11 cellular contexts compared by ENCODE assay signal in the genomic region with DNA sequence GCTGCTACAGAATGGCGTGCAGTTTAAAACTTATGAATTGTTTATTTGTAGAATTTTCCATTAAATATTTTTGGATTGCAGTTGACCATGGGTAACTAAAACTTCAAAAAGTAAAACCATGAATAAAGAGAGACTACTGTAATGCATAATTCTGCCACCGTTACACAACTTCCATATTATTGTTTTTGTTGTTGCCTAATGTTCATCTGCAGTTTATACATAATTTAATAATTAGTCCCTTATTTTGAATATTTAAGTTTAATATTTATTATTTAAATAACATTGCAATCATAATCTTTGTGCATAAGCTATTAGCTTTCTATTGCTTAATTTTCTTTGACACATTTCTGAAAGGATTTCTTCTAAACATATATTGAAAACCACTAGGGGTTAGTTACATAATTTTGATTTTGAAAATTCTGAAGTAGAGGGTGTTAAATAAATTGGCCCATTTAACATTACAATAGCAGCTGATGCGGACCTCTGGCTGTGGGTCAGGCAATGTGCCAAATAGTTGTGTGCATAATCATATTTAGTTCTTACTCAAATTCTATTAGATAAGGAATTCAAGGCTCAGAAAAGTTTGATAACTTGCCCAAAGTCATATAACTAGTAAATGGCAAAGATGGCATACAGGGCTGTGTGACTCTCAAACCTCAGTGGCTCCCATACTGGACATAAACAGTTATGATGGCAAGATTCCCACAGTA. TPM values are rescaled to one million over a fixed set of nuclear protein-coding genes. Genes with fewer than 3 reads are reported as not detected.
A peak's percentile ranks its signal among the peaks of the same experiment; 100 is the strongest.
DNase-seq lines count a peak whose midpoint lies in the region; TF ChIP-seq lines count a peak whose summit lies in the region.
"Had no signal": no experiment of that assay in that cellular context is flagged by ENCODE, and none has a peak within 500 bp of the region (broad histone marks: within the 10 kb centered on the region; RNA-seq: fewer than 3 reads in every experiment).

No MANE protein-coding gene starts in this region.

- H3K9me3 ChIP-seq in tibial nerve, result no peaks in the 10 kb centered on the region

- H3K4me3 ChIP-seq in lower leg skin (ENCODE audit: low read depth, poor library complexity, severe bottlenecking), result no peak overlapping the region
- no peak overlapping the region for H3K4me3 ChIP-seq in tibial nerve

- 46 to 51% methylated on average over 3 of the region's 3 CpGs for WGBS in lower leg skin, 2 donors
- WGBS in tibial nerve, 2 donors, result 18 to 27% methylated on average over 3 of the region's 3 CpGs

- H3K27ac ChIP-seq in tibial nerve, result no peak overlapping the region
- H3K27ac ChIP-seq: HL-60 had no signal

- DNase-seq in ELR (ENCODE audit: low read depth), result peak; percentile 86
- peak; percentile 60 for DNase-seq in NCI-H69 (lab: John Stamatoyannopoulos, UW)
- peak; percentile 71 for DNase-seq in dedifferentiated amniotic fluid mesenchymal stem cell (ENCODE audit: extremely low spot score)
- peak; percentile 14 for DNase-seq in pons (ENCODE audit: low spot score)
- no peak for DNase-seq in lower leg skin (ENCODE audit: low spot score in 2 of 2)
- DNase-seq in NCI-H2029 (lab: John Stamatoyannopoulos, UW), result no peak
- no peak for DNase-seq in tibial nerve (ENCODE audit: low spot score in 2 of 2)
- no peak for DNase-seq in activated CD4-positive, alpha-beta T cell treated with anti-CD3 and anti-CD28 coated beads, Interleukin-2, amount 50 U/mL, for 48 hours
- DNase-seq: NCI-H510A treated with DMSO at 0.1 percent for 48 hours had no signal

- TF ChIP-seq CTCF in lower leg skin (IDR thresholded peaks at IDR 0.05), result no peak
- TF ChIP-seq CTCF in tibial nerve (IDR thresholded peaks at IDR 0.05), result no peak

- no peaks in the 10 kb centered on the region for H3K36me3 ChIP-seq in tibial nerve

- H3K27me3 ChIP-seq in tibial nerve, result no peaks in the 10 kb centered on the region

- TF ChIP-seq EP300 in tibial nerve (IDR thresholded peaks at IDR 0.05), result no peak

- TF ChIP-seq POLR2A in lower leg skin (IDR thresholded peaks at IDR 0.05) (no peak), tibial nerve (IDR thresholded peaks at IDR 0.05) (no peak)

- peaks cover 0 to 6% (median 0%) of the 10 kb centered on the region in 4 donors for H3K4me1 ChIP-seq in tibial nerve

- intact Hi-C loops in lower leg skin (cut with DNase I; ENCODE audit: low total_unique reads), result no loop called here

RNA-seq across cellular contexts. Expression of a gene that starts 31.1 kb away (rescaled TPM):
- under 1 TPM in 3 of 4 donors, not detected in 1; 0.06 to 0.21 (median 0.15) TPM for total RNA-seq in lower leg skin
- under 1 TPM in 2 of 4 donors, not detected in 2; under 0.01 to 0.42 TPM for total RNA-seq in tibial nerve
- total RNA-seq: glomerular endothelial cell had no signal

Comparison
In these comparisons a context has a peak if more than half of its experiments do, and no peak if none do; other contexts are left out.
1. DNase-seq: peak in ELR (single experiment), NCI-H69 (single experiment), dedifferentiated amniotic fluid mesenchymal stem cell (single experiment) and pons (single experiment); none in lower leg skin (0 of 2), NCI-H2029 (single experiment), tibial nerve (0 of 2) and activated CD4-positive, alpha-beta T cell treated with anti-CD3 and anti-CD28 coated beads, Interleukin-2, amount 50 U/mL, for 48 hours (0 of 2).